ENCODE assay signal across 10 cellular contexts in genomic region chr5:33313150-33313549, GRCh38.
DNase-seq lines count a peak whose midpoint lies in the region; ATAC-seq and FAIRE-seq lines count a peak whose summit lies in the region.
"Had no signal": no experiment of that assay in that cellular context is flagged by ENCODE, and none has a peak within 500 bp of the region (broad histone marks: within the 10 kb centered on the region; RNA-seq: fewer than 3 reads in every experiment).

No MANE protein-coding gene starts in this region.

- ATAC-seq in HG03025 (IDR thresholded peaks at IDR 0.05; ENCODE audit: low FRiP score, unreplicated experiment) = no peak
- no peak for ATAC-seq in HG02938 (IDR thresholded peaks at IDR 0.05; ENCODE audit: unreplicated experiment)

- FAIRE-seq in urothelium cell line (lab: Jason Lieb, UNC) = peak; percentile 83

- peak; percentile 27 for DNase-seq in NCI-H2171 treated with DMSO at 0.1 percent for 48 hours (lab: John Stamatoyannopoulos, UW)
- DNase-seq in NCI-H2171 (lab: John Stamatoyannopoulos, UW) = no peak
- DNase-seq in SW 1271 (lab: John Stamatoyannopoulos, UW) = peak; percentile 20 to 32
- DNase-seq in fibroblast of the conjunctiva (ENCODE audit: low read depth) = peak; percentile 96
- peak; percentile 65 for DNase-seq in urothelium cell line (ENCODE audit: low spot score)
- DNase-seq in activated naive CD4-positive, alpha-beta T cell (lab: John Stamatoyannopoulos, UW) = no peak
- DNase-seq: activated CD8-positive, alpha-beta memory T cell treated with anti-CD3 and anti-CD28 coated beads, Interleukin-2, amount 50 U/mL, for 4 hours; NCI-H2107 had no signal

Comparison
In these comparisons a context has a peak if more than half of its experiments do, and no peak if none do; other contexts are left out.
1. DNase-seq: peak in NCI-H2171 treated with DMSO at 0.1 percent for 48 hours (single experiment), SW 1271 (2 of 2), fibroblast of the conjunctiva (single experiment) and urothelium cell line (single experiment); none in NCI-H2171 (single experiment) and activated naive CD4-positive, alpha-beta T cell (0 of 4).